ENCODE assay signal across 8 cellular contexts in the genomic region with DNA sequence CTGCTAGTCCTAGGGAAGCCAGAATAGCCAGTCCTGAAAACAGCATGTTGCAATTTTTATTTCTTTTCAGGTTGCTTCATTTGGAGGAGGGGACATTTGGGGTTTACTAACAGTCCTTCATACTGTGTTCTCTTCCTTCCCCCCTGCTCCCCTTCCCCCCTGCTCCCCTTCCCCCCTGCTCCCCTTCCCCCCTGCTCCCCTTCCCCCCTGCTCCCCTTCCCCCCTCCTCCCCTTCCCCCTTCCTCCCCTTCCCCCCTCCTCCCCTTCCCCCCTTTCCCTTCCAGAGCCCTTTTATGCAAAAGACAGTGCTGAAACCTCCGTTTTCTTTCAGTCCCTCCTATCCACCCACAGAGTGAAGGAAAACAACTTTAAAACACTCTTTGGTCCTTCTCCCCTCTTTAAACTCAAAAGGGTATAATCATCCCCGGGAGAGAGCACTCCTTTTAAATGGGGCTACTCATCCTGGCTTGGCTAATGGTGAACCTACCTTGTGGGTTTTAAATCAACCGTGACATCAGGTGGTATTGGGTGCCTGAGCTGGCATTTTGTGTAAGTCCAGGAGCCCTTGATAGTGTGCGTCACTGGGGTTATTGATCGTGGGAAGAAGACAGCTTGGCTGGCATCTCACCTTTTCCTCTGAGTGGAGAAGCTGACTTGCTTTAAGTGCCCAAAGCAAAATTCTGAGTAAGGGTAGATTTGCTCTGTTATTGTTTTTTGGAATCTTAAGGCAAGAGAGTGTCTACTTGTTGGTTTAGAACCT. TPM values are rescaled to one million over a fixed set of nuclear protein-coding genes. Genes with fewer than 3 reads are reported as not detected.
DNase-seq lines count a peak whose midpoint lies in the region; ATAC-seq and TF ChIP-seq lines count a peak whose summit lies in the region.

No MANE protein-coding gene starts in this region.

- H3K27me3 Mint-ChIP-seq in immature natural killer cell (ENCODE audit: low read depth in 3 of 3): peaks cover 5 to 9% (median 6%) of the 10 kb centered on the region in 3 donors

- no peaks in the 10 kb centered on the region for H3K9me3 Mint-ChIP-seq in immature natural killer cell

- DNase-seq in GM12864 (ENCODE audit: low read depth) (no peak), NOMO-1 treated with DMSO at 0.1 percent for 48 hours (lab: John Stamatoyannopoulos, UW; ENCODE audit: unreplicated experiment) (peak; percentile 76), immature natural killer cell (no peak), COLO829 (ENCODE audit: low spot score) (no peak), COR-L47 (lab: John Stamatoyannopoulos, UW) (no peak)
- DNase-seq in activated naive CD4-positive, alpha-beta T cell treated with anti-CD3 and anti-CD28 coated beads, Interleukin-2, amount 50 U/mL, for 16 hours: peak; percentile 46
- DNase-seq in stimulated activated CD4-positive, alpha-beta T cell treated with anti-CD3 and anti-CD28 coated beads, Interleukin-4, amount 100 ng/mL, for 4 hours: peak; percentile 18 to 72

- H3K4me3 ChIP-seq in GM12864 (ENCODE audit: low read depth, low read length): peak overlapping the region; percentile 84

- H3K4me3 Mint-ChIP-seq in immature natural killer cell: peak overlapping the region; percentile 85 to 95 (median 93)

- no peak for TF ChIP-seq CTCF in GM12864 (IDR thresholded peaks at IDR 0.05; ENCODE audit: low read depth, low read length, missing control alignments)

- peaks cover 63 to 77% of the 10 kb centered on the region in 2 donors for H3K4me1 Mint-ChIP-seq in immature natural killer cell

- ATAC-seq in HG03521 (IDR thresholded peaks at IDR 0.05; ENCODE audit: unreplicated experiment): no peak

- peak overlapping the region; percentile 75 to 92 (median 86) for H3K27ac Mint-ChIP-seq in immature natural killer cell

- H3K36me3 Mint-ChIP-seq in immature natural killer cell: no peaks in the 10 kb centered on the region

RNA-seq across cellular contexts. Expression of a gene that starts 2.6 kb away (rescaled TPM):
- 10 to 100 TPM in 1 of 3 donors, 1 to 10 TPM in 2; 3.9 to 18.2 (median 5.0) TPM for polyA plus RNA-seq in immature natural killer cell

Comparison
In these comparisons a context has a peak if more than half of its experiments do, and no peak if none do; other contexts are left out.
1. DNase-seq: peak in NOMO-1 treated with DMSO at 0.1 percent for 48 hours (single experiment), activated naive CD4-positive, alpha-beta T cell treated with anti-CD3 and anti-CD28 coated beads, Interleukin-2, amount 50 U/mL, for 16 hours (single experiment) and stimulated activated CD4-positive, alpha-beta T cell treated with anti-CD3 and anti-CD28 coated beads, Interleukin-4, amount 100 ng/mL, for 4 hours (2 of 2); none in GM12864 (single experiment), immature natural killer cell (0 of 3), COLO829 (single experiment) and COR-L47 (single experiment).